In the genomic region with DNA sequence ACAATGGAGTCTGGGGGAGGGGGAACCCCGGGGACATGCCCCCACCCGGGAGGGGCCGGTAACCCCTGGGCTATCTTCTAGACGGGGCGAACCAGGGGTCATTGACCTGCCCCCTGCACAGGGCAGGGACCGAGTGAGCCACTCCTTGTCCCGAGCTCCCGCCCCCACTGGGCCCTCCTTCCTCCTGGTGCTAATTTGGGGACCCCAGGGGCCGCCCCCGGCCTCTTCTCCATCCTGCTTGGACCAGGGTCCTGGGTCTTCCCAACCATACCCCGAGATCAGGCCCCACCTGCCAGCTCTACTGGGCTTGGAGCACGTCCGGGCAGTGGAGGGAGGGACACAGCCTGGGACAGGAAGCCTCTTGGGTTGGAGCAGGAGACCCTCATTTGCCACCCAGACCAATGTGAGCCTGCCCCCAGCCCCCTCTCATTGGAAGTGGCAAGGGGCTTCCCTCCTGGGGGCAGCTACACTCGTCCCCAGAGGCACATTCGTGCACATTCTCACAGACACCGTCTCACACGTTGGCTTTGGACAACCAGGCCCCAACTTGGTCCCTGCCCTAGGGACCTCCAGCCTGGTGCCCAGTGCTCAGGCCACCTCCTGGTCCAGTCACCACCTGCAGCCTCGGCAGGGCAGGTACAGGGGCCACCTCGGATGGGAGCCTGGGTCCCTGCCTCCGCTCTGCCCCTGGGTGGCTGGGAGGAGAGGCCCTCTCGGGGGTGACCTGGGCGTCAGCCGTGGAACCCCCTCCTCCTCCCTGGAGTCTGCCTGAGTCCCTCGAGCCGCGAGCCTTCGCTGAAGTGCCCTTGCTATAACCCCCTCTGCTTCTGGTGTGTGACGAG, we compare ENCODE assay signal across 18 cellular contexts. TPM values are rescaled to one million over a fixed set of nuclear protein-coding genes. Genes with fewer than 3 reads are reported as not detected.
DNase-seq lines count a peak whose midpoint lies in the region; ATAC-seq and TF ChIP-seq lines count a peak whose summit lies in the region.
"Had no signal": no experiment of that assay in that cellular context is flagged by ENCODE, and none has a peak within 500 bp of the region (broad histone marks: within the 10 kb centered on the region; RNA-seq: fewer than 3 reads in every experiment).

No MANE protein-coding gene starts in this region.

- POLR2A ChIA-PET in IMR-90 (lab: Charles Lee; ENCODE audit: unreplicated experiment): no interaction called here

- H3K9me3 ChIP-seq in IMR-90 (ENCODE audit: control insufficient read depth, insufficient read depth, low read length) (peaks cover 30% of the 10 kb centered on the region), duodenal mucosa (ENCODE audit: control insufficient read depth in 1 of 2, low read length in 2 of 2) (no peaks in the 10 kb centered on the region), neuronal stem cell (replicated peaks in 1 of 2; ENCODE audit: control insufficient read depth in 2 of 2, insufficient read depth in 1 of 2, low read depth in 1 of 2, low read length in 2 of 2) (peaks cover 20 to 23% of the 10 kb centered on the region in 2 donors), neural progenitor cell (ENCODE audit: low read depth) (no peaks in the 10 kb centered on the region)

- H3K79me1 ChIP-seq in IMR-90 (ENCODE audit: low read depth in 1 of 2, low read length in 2 of 2) (no peaks in the 10 kb centered on the region), neuronal stem cell (ENCODE audit: low read depth, low read length) (peaks cover 6% of the 10 kb centered on the region)

- H2AFZ ChIP-seq in IMR-90 (replicated peaks; ENCODE audit: low read length, poor library complexity) (no peak overlapping the region), neuronal stem cell (ENCODE audit: low read length) (no peak overlapping the region), neural progenitor cell (replicated peaks) (no peak overlapping the region)

- CTCF ChIA-PET in IMR-90 (lab: Yijun Ruan, JAX): no interaction called here
- CTCF ChIA-PET in activated naive CD4-positive, alpha-beta T cell treated with anti-CD3 and anti-CD28 coated beads for 36 hours (lab: Charles Lee): no interaction called here

- in situ Hi-C loops in IMR-90 (cut with MboI; ENCODE audit: low sequenced_read_pairs): no loop called here

- no peak overlapping the region for H3K14ac ChIP-seq in IMR-90 (replicated peaks; ENCODE audit: low read depth, low read length)
- no peak overlapping the region for H3K14ac ChIP-seq in neuronal stem cell (ENCODE audit: low read length)

- H3K9ac ChIP-seq in IMR-90 (ENCODE audit: low read depth, low read length) (no peak overlapping the region), duodenal mucosa (ENCODE audit: low read depth in 1 of 2, low read length in 2 of 2) (peak overlapping the region; percentile 27 to 82), neuronal stem cell (ENCODE audit: low read depth, low read length, poor library complexity) (no peak overlapping the region), neural progenitor cell (no peak overlapping the region)

- H4K5ac ChIP-seq in IMR-90 (ENCODE audit: low read depth, low read length): no peak overlapping the region

- no peak overlapping the region for H3K27ac ChIP-seq in IMR-90 (ENCODE audit: insufficient read depth, low read length)
- peak overlapping the region; percentile 77 for H3K27ac ChIP-seq in duodenal mucosa (ENCODE audit: low read depth, low read length)
- no peak overlapping the region for H3K27ac ChIP-seq in neuronal stem cell (replicated peaks; ENCODE audit: low read length)
- no peak overlapping the region for H3K27ac ChIP-seq in neural progenitor cell
- H3K27ac ChIP-seq: C4-2B, SK-N-MC had no signal

- H2AK5ac ChIP-seq in IMR-90 (ENCODE audit: low read depth, low read length): no peak overlapping the region
- peak overlapping the region; percentile 75 for H2AK5ac ChIP-seq in neuronal stem cell (ENCODE audit: low read depth, low read length)

- no peak overlapping the region for H3K23ac ChIP-seq in IMR-90 (ENCODE audit: low read depth, low read length)
- H3K23ac ChIP-seq in neuronal stem cell (ENCODE audit: low read depth, low read length, poor library complexity): peak overlapping the region; percentile 43

- ATAC-seq in IMR-90 (ENCODE audit: low read depth): no peak

- H3F3A ChIP-seq in neural progenitor cell (ENCODE audit: low read depth): no peaks in the 10 kb centered on the region

- H3K4me2 ChIP-seq in IMR-90 (ENCODE audit: low read depth, low read length) (no peak overlapping the region), neuronal stem cell (ENCODE audit: insufficient read depth, low read length, poor library complexity, severe bottlenecking) (no peak overlapping the region), neural progenitor cell (no peak overlapping the region)

- H2BK20ac ChIP-seq in IMR-90 (ENCODE audit: low read depth, low read length): no peak overlapping the region

- H3K36me3 ChIP-seq in IMR-90 (ENCODE audit: control insufficient read depth, insufficient read depth, low read length) (peaks cover 6% of the 10 kb centered on the region; the same call in 1 of the 2 replicates), duodenal mucosa (ENCODE audit: control insufficient read depth in 1 of 2, insufficient read depth in 2 of 2, low read length in 2 of 2) (no peaks in the 10 kb centered on the region), neuronal stem cell (replicated peaks in 1 of 2; ENCODE audit: control insufficient read depth in 2 of 2, insufficient read depth in 2 of 2, low read length in 2 of 2) (peaks cover 0 to 4% of the 10 kb centered on the region in 2 donors), neural progenitor cell (no peaks in the 10 kb centered on the region)
- H3K36me3 ChIP-seq: HAP-1 had no signal

- H3K4me1 Mint-ChIP-seq in neural progenitor cell: no peaks in the 10 kb centered on the region
- H3K4me1 Mint-ChIP-seq in activated naive CD4-positive, alpha-beta T cell treated with anti-CD3 and anti-CD28 coated beads for 36 hours (ENCODE audit: low read depth): no peaks in the 10 kb centered on the region

- no peaks in the 10 kb centered on the region for H3K27me3 ChIP-seq in IMR-90 (ENCODE audit: control insufficient read depth, insufficient read depth, low read length)
- H3K27me3 ChIP-seq in duodenal mucosa (ENCODE audit: control insufficient read depth in 1 of 2, insufficient read depth in 2 of 2, low read length in 2 of 2): no peaks in the 10 kb centered on the region
- H3K27me3 ChIP-seq in neuronal stem cell (ENCODE audit: control insufficient read depth in 3 of 3, insufficient read depth in 3 of 3, low read depth in 1 of 3, low read length in 3 of 3): no peaks in the 10 kb centered on the region
- H3K27me3 ChIP-seq in neural progenitor cell: no peaks in the 10 kb centered on the region

- H3K27ac Mint-ChIP-seq in neural progenitor cell: no peak overlapping the region
- no peak overlapping the region for H3K27ac Mint-ChIP-seq in activated naive CD4-positive, alpha-beta T cell treated with anti-CD3 and anti-CD28 coated beads for 36 hours

- H3K4me1 ChIP-seq in IMR-90 (ENCODE audit: control insufficient read depth, insufficient read depth, low read length): peaks cover 10% of the 10 kb centered on the region
- H3K4me1 ChIP-seq in duodenal mucosa (ENCODE audit: control insufficient read depth in 1 of 2, insufficient read depth in 2 of 2, low read length in 2 of 2): peaks cover 12 to 18% of the 10 kb centered on the region in 2 donors
- H3K4me1 ChIP-seq in neuronal stem cell (ENCODE audit: control insufficient read depth in 2 of 2, insufficient read depth in 1 of 2, low read depth in 1 of 2, low read length in 2 of 2): no peaks in the 10 kb centered on the region
- H3K4me1 ChIP-seq in neural progenitor cell: no peaks in the 10 kb centered on the region
- H3K4me1 ChIP-seq: HAP-1 had no signal

- 95% methylated on average over 13 of the region's 28 CpGs; no CpG with 5 or more reads in 1 of the 2 experiments for WGBS in IMR-90 (ENCODE audit: extremely low coverage in 2 of 2, insufficient read length in 1 of 2), 2 experiments
- WGBS in neuronal stem cell (ENCODE audit: extremely low coverage in 2 of 2, insufficient read length in 2 of 2, insufficient replicate concordance in 1 of 2), 2 donors: no CpG with 5 or more reads among the region's 28 CpGs

- peaks cover 20% of the 10 kb centered on the region for H3K9me3 Mint-ChIP-seq in neural progenitor cell
- H3K9me3 Mint-ChIP-seq in activated naive CD4-positive, alpha-beta T cell treated with anti-CD3 and anti-CD28 coated beads for 36 hours: peaks cover 6% of the 10 kb centered on the region

- H4K8ac ChIP-seq in IMR-90 (ENCODE audit: low read depth in 2 of 2, low read length in 2 of 2) (no peak overlapping the region), neuronal stem cell (ENCODE audit: low read depth, low read length) (no peak overlapping the region)

- H4K91ac ChIP-seq in IMR-90 (ENCODE audit: insufficient read depth, low read depth, low read length) (no peak overlapping the region), neuronal stem cell (ENCODE audit: low read depth, low read length, poor library complexity) (no peak overlapping the region)

- BruUV-seq in IMR-90 (replicated peaks; lab: Mats Ljungman, UMichigan): TSS peak; percentile 70

- H2BK15ac ChIP-seq in IMR-90 (ENCODE audit: low read depth, low read length) (no peak overlapping the region), neuronal stem cell (ENCODE audit: low read length) (no peak overlapping the region)

- intact Hi-C loops in IMR-90 (cut with micrococcal nuclease): no loop called here
- intact Hi-C loops in activated naive CD4-positive, alpha-beta T cell treated with anti-CD3 and anti-CD28 coated beads for 36 hours (cut with micrococcal nuclease): no loop called here

- dilution Hi-C loops in IMR-90 (cut with HindIII; ENCODE audit: low sequenced_read_pairs, unreplicated experiment): no loop called here

- H2BK120ac ChIP-seq in IMR-90 (ENCODE audit: low read depth, low read length) (no peak overlapping the region), neuronal stem cell (ENCODE audit: low read depth, low read length) (no peak overlapping the region)

- no peak overlapping the region for H3K56ac ChIP-seq in IMR-90 (ENCODE audit: extremely low read depth, insufficient read depth, low read length)

- H4K20me1 ChIP-seq in IMR-90 (ENCODE audit: insufficient read depth, low read length) (0 out of 2 replicates have a peak, but pooled peaks cover 3% of the 10 kb centered on the region), neural progenitor cell (ENCODE audit: low read depth) (no peaks in the 10 kb centered on the region)

- peaks cover 3% of the 10 kb centered on the region; the same call in 1 of the 2 replicates for H3K9me1 ChIP-seq in IMR-90 (ENCODE audit: insufficient read depth, low read length)

- peaks cover 2% of the 10 kb centered on the region for H3K27me3 Mint-ChIP-seq in neural progenitor cell (ENCODE audit: insufficient read depth, low read depth)
- H3K27me3 Mint-ChIP-seq in activated naive CD4-positive, alpha-beta T cell treated with anti-CD3 and anti-CD28 coated beads for 36 hours (ENCODE audit: low read depth): no peaks in the 10 kb centered on the region

- peaks cover 7% of the 10 kb centered on the region for H3K36me3 Mint-ChIP-seq in neural progenitor cell
- no peaks in the 10 kb centered on the region for H3K36me3 Mint-ChIP-seq in activated naive CD4-positive, alpha-beta T cell treated with anti-CD3 and anti-CD28 coated beads for 36 hours (ENCODE audit: low read depth)

- H2BK5ac ChIP-seq in IMR-90 (ENCODE audit: low read depth, low read length, poor library complexity, severe bottlenecking) (no peak overlapping the region), neuronal stem cell (ENCODE audit: low read length) (no peak overlapping the region)

- no peak overlapping the region for H3K4me3 Mint-ChIP-seq in neural progenitor cell
- no peak overlapping the region for H3K4me3 Mint-ChIP-seq in activated naive CD4-positive, alpha-beta T cell treated with anti-CD3 and anti-CD28 coated beads for 36 hours

- no peak overlapping the region for H2AK9ac ChIP-seq in IMR-90 (replicated peaks; ENCODE audit: low read depth, low read length, poor library complexity)

- no peak for TF ChIP-seq CTCF in IMR-90 (conservative IDR thresholded peaks at IDR 0.05; ENCODE audit: low read depth, low read length)
- TF ChIP-seq CTCF in neural progenitor cell (IDR thresholded peaks at IDR 0.05): no peak

- no peak for TF ChIP-seq RAD21 in IMR-90 (IDR thresholded peaks at IDR 0.05; ENCODE audit: low read length)

- TF ChIP-seq POLR2A in IMR-90 (IDR thresholded peaks at IDR 0.05; ENCODE audit: low read depth, low read length): no peak

- H2BK12ac ChIP-seq in neuronal stem cell (ENCODE audit: low read length): peak overlapping the region; percentile 46

- H3K79me2 ChIP-seq in neural progenitor cell (ENCODE audit: low read depth): no peaks in the 10 kb centered on the region

- H3K4ac ChIP-seq in IMR-90 (ENCODE audit: low read depth, low read length): no peak overlapping the region
- H3K4ac ChIP-seq in neuronal stem cell (ENCODE audit: low read length): no peak overlapping the region

- no peak overlapping the region for H3K18ac ChIP-seq in IMR-90 (ENCODE audit: low read depth, low read length)
- no peak overlapping the region for H3K18ac ChIP-seq in neuronal stem cell (ENCODE audit: low read length)

- DNase-seq in IMR-90 (no peak), neuronal stem cell (ENCODE audit: low spot score) (no peak), neural progenitor cell (ENCODE audit: low spot score) (no peak), HT-29 (ENCODE audit: low spot score) (no peak)
- DNase-seq in activated naive CD4-positive, alpha-beta T cell treated with anti-CD3 and anti-CD28 coated beads for 36 hours: no peak
- DNase-seq: ACHN, DMS79 treated with DMSO at 0.1 percent for 48 hours, KBM-7, NCI-H1105 treated with DMSO at 0.1 percent for 48 hours, NCI-H1694, NCI-H2081 treated with DMSO at 0.1 percent for 48 hours, NCI-H510A, SHP77 had no signal

- no peak overlapping the region for H3K4me3 ChIP-seq in IMR-90 (ENCODE audit: insufficient read depth, low read depth, low read length)
- peak overlapping the region; percentile 16 to 35 for H3K4me3 ChIP-seq in duodenal mucosa (ENCODE audit: low read depth in 1 of 2, low read length in 2 of 2)
- peak overlapping the region in 1 of 2 donors; percentile 64 for H3K4me3 ChIP-seq in neuronal stem cell (ENCODE audit: low read length in 2 of 2)
- H3K4me3 ChIP-seq in neural progenitor cell: no peak overlapping the region
- H3K4me3 ChIP-seq: HAP-1, SK-N-MC had no signal

RNA-seq across cellular contexts. Expression of gene MISP, which starts 3.3 kb away (rescaled TPM):
- total RNA-seq in IMR-90 (2012; rRNA removed) (not detected in 2 replicates), neural progenitor cell (ENCODE audit: low replicate concordance) (not detected in 2 replicates)
- polyA plus RNA-seq in IMR-90 (2012; rRNA removed): 0.03 TPM in 1 of 2 replicates, not detected in the other
- 0.02 TPM in 1 of 2 replicates, not detected in the other for polyA plus RNA-seq in IMR-90 (2012; cell fraction: cytosol; rRNA removed)
- polyA plus RNA-seq in IMR-90 (2012; cell fraction: nucleus; rRNA removed; ENCODE audit: low replicate concordance): 0.11 and 0.13 TPM in 2 replicates
- 0.11 TPM for polyA plus RNA-seq in neuronal stem cell (2013, experiment 1 of 2)
- 0.07 TPM for polyA plus RNA-seq in neuronal stem cell (2013, experiment 2 of 2)
- not detected for total RNA-seq in activated naive CD4-positive, alpha-beta T cell treated with anti-CD3 and anti-CD28 coated beads for 36 hours
- total RNA-seq in HT-29 (2014; rRNA removed; shearing (Covaris generic)): 206 and 211 TPM in 2 replicates

RNA-seq across cellular contexts. Expression of gene PALM, which starts 38.9 kb away (rescaled TPM):
- 2.2 TPM in 2 replicates for total RNA-seq in IMR-90 (2012; rRNA removed)
- 7.4 and 8.3 TPM in 2 replicates for polyA plus RNA-seq in IMR-90 (2012; rRNA removed)
- polyA plus RNA-seq in IMR-90 (2012; cell fraction: cytosol; rRNA removed): 7.9 and 11.3 TPM in 2 replicates
- 8.1 and 11.6 TPM in 2 replicates for polyA plus RNA-seq in IMR-90 (2012; cell fraction: nucleus; rRNA removed; ENCODE audit: low replicate concordance)
- polyA plus RNA-seq in neuronal stem cell (2013, experiment 1 of 2): 66.5 TPM
- 68.9 TPM for polyA plus RNA-seq in neuronal stem cell (2013, experiment 2 of 2)
- 13.9 and 40.7 TPM in 2 replicates for total RNA-seq in neural progenitor cell (ENCODE audit: low replicate concordance)
- 1 to 10 TPM in 1 of 2 experiments, under 1 TPM in 1; 0.84 to 1.0 TPM for total RNA-seq in activated naive CD4-positive, alpha-beta T cell treated with anti-CD3 and anti-CD28 coated beads for 36 hours
- total RNA-seq in HT-29 (2014; rRNA removed; shearing (Covaris generic)): 0.13 TPM in 1 of 2 replicates, not detected in the other

RNA-seq across cellular contexts. Expression of gene PTBP1, which starts 49.6 kb away (rescaled TPM):
- total RNA-seq in IMR-90 (2012; rRNA removed): 95.5 and 146 TPM in 2 replicates
- 269 and 483 TPM in 2 replicates for polyA plus RNA-seq in IMR-90 (2012; rRNA removed)
- 96.3 and 257 TPM in 2 replicates for polyA plus RNA-seq in IMR-90 (2012; cell fraction: cytosol; rRNA removed)
- polyA plus RNA-seq in IMR-90 (2012; cell fraction: nucleus; rRNA removed; ENCODE audit: low replicate concordance): 324 and 629 TPM in 2 replicates
- polyA plus RNA-seq in neuronal stem cell (2013, experiment 1 of 2): 412 TPM
- 415 TPM for polyA plus RNA-seq in neuronal stem cell (2013, experiment 2 of 2)
- 237 and 543 TPM in 2 replicates for total RNA-seq in neural progenitor cell (ENCODE audit: low replicate concordance)
- 100 to 1,000 TPM; 510 to 532 TPM for total RNA-seq in activated naive CD4-positive, alpha-beta T cell treated with anti-CD3 and anti-CD28 coated beads for 36 hours
- 464 and 599 TPM in 2 replicates for total RNA-seq in HT-29 (2014; rRNA removed; shearing (Covaris generic))

RNA-seq across cellular contexts. Expression of gene PRSS57, which starts 52.4 kb away (rescaled TPM):
- total RNA-seq in IMR-90 (2012; rRNA removed) (not detected in 2 replicates), neural progenitor cell (ENCODE audit: low replicate concordance) (not detected in 2 replicates)
- polyA plus RNA-seq in IMR-90 (2012; rRNA removed): not detected in 2 replicates
- polyA plus RNA-seq in IMR-90 (2012; cell fraction: cytosol; rRNA removed): not detected in 2 replicates
- not detected in 2 replicates for polyA plus RNA-seq in IMR-90 (2012; cell fraction: nucleus; rRNA removed; ENCODE audit: low replicate concordance)
- 0.03 TPM for polyA plus RNA-seq in neuronal stem cell (2013, experiment 1 of 2)
- polyA plus RNA-seq in neuronal stem cell (2013, experiment 2 of 2): 0.06 TPM
- total RNA-seq in activated naive CD4-positive, alpha-beta T cell treated with anti-CD3 and anti-CD28 coated beads for 36 hours: not detected
- total RNA-seq in HT-29 (2014; rRNA removed; shearing (Covaris generic)): not detected in 2 replicates
- total RNA-seq: OCI-LY7 had no signal

Comparison
In these comparisons a context has a peak if more than half of its experiments do, and no peak if none do; other contexts are left out.
1. H3K4me3 ChIP-seq: peak in duodenal mucosa (2 of 2); none in IMR-90 (single experiment) and neural progenitor cell (single experiment).
2. H3K9ac ChIP-seq: peak in duodenal mucosa (2 of 2); none in IMR-90 (single experiment), neuronal stem cell (single experiment) and neural progenitor cell (single experiment).
3. RNA of gene MISP, which starts 3.3 kb away (total RNA-seq): 206 to 211 TPM in HT-29; not detected in activated naive CD4-positive, alpha-beta T cell treated with anti-CD3 and anti-CD28 coated beads for 36 hours, not detected in IMR-90 and not detected in neural progenitor cell; every median in the first group is over 100 times any median in the second.